9 cellular contexts compared by ENCODE assay signal in the genomic region with DNA sequence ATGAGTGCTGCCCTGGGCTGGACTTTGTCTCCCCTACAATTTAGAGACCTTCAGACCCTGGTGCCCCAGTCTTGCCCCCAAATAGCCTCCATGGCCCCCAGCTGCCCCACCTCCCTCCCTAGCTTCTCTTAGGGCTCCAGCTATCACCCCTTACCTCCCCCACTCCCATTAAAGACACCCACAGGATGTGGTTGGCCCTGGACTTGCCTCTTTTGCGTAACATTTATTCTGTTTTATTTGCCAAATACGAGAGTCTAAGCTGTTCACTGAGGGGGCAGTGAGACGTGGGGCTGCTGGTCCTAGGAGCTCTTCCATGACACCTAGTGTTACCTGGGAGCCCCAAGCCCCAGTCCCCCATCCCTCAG. TPM values are rescaled to one million over a fixed set of nuclear protein-coding genes. Genes with fewer than 3 reads are reported as not detected.
A peak's percentile ranks its signal among the peaks of the same experiment; 100 is the strongest.
DNase-seq lines count a peak whose midpoint lies in the region; ATAC-seq, FAIRE-seq and TF ChIP-seq lines count a peak whose summit lies in the region.
"Had no signal": no experiment of that assay in that cellular context is flagged by ENCODE, and none has a peak within 500 bp of the region (broad histone marks: within the 10 kb centered on the region; RNA-seq: fewer than 3 reads in every experiment).

No MANE protein-coding gene starts in this region.

- no peaks in the 10 kb centered on the region for H3K27me3 ChIP-seq in pancreas

- H3K4me3 ChIP-seq in coronary artery (peak overlapping the region; percentile 86), pancreas (peak overlapping the region in 3 of 4 donors; percentile 17 to 83 (median 76))

- peak overlapping the region; percentile 98 to 99 for H3K27ac ChIP-seq in coronary artery
- H3K27ac ChIP-seq in pancreas: peak overlapping the region; percentile 72 to 97 (median 94)

- intact Hi-C loops in pancreas (cut with DNase I): no loop called here

- peak; percentile 47 for FAIRE-seq in GM19239 (lab: Jason Lieb, UNC)
- no peak for FAIRE-seq in pancreas (lab: Jason Lieb, UNC)
- FAIRE-seq in GM12892 (lab: Jason Lieb, UNC): no peak
- FAIRE-seq: TTC549 had no signal

- TF ChIP-seq POLR2A in GM18505 (IDR thresholded peaks at IDR 0.05; ENCODE audit: borderline replicate concordance, extremely low read depth, insufficient read depth, insufficient read length) (no peak), GM12892 (IDR thresholded peaks at IDR 0.05; ENCODE audit: low read depth, low read length) (no peak)

- DNase-seq in GM19239 (ENCODE audit: insufficient read length, low spot score) (no peak), RPMI7951 (ENCODE audit: low read depth) (peak; percentile 50), coronary artery (ENCODE audit: low spot score) (no peak), pancreas (peak in 1 of 6 donors; percentile 34), NCI-H1105 (lab: John Stamatoyannopoulos, UW) (no peak), GM12892 (ENCODE audit: insufficient read length) (no peak)

- ATAC-seq in pancreas (no peak), GM18505 (IDR thresholded peaks at IDR 0.05; ENCODE audit: unreplicated experiment) (no peak), HG03196 (IDR thresholded peaks at IDR 0.05; ENCODE audit: unreplicated experiment) (no peak)

- peaks cover 18 to 42% (median 31%) of the 10 kb centered on the region in 3 donors for H3K36me3 ChIP-seq in pancreas

- H3K9me3 ChIP-seq in pancreas: no peaks in the 10 kb centered on the region

- peaks cover 33 to 47% (median 47%) of the 10 kb centered on the region in 3 donors for H3K4me1 ChIP-seq in pancreas

- TF ChIP-seq CTCF in coronary artery (IDR thresholded peaks at IDR 0.05) (no peak), pancreas (IDR thresholded peaks at IDR 0.05) (no peak)

- WGBS in pancreas, 2 donors: 25 to 31% methylated on average over 3 of the region's 3 CpGs

RNA-seq across cellular contexts. Expression of a gene that starts 4.5 kb away (rescaled TPM):
- total RNA-seq in RPMI7951 (2014; rRNA removed; shearing (Covaris generic)): 4.6 and 7.3 TPM in 2 replicates
- 10 to 100 TPM in 2 of 6 donors, 1 to 10 TPM in 4; 4.1 to 10.5 (median 9.3) TPM for total RNA-seq in pancreas
- 10 to 100 TPM; 11.4 to 13.1 TPM for polyA plus RNA-seq in pancreas
- 9.8 TPM for polyA plus RNA-seq in GM12892 (2012; ENCODE audit: missing spikeins)

RNA-seq across cellular contexts. Expression of a gene that starts 35.7 kb away (rescaled TPM):
- total RNA-seq in RPMI7951 (2014; rRNA removed; shearing (Covaris generic)): 85.5 and 91.0 TPM in 2 replicates
- 10 to 100 TPM; 26.1 to 39.7 (median 27.6) TPM for total RNA-seq in pancreas
- polyA plus RNA-seq in pancreas: 10 to 100 TPM; 32.7 to 59.8 TPM
- 45.3 TPM for polyA plus RNA-seq in GM12892 (2012; ENCODE audit: missing spikeins)
